Comparison of ENCODE assay signal across 12 cellular contexts in genomic region chr12:56028511-56029165, GRCh38. TPM values are rescaled to one million over a fixed set of nuclear protein-coding genes. Genes with fewer than 3 reads are reported as not detected.
A peak's percentile ranks its signal among the peaks of the same experiment; 100 is the strongest.
DNase-seq lines count a peak whose midpoint lies in the region; ATAC-seq and TF ChIP-seq lines count a peak whose summit lies in the region.
"Had no signal": no experiment of that assay in that cellular context is flagged by ENCODE, and none has a peak within 500 bp of the region (broad histone marks: within the 10 kb centered on the region; RNA-seq: fewer than 3 reads in every experiment).

No MANE protein-coding gene starts in this region.

- H3F3A ChIP-seq in GM23248 (ENCODE audit: insufficient read depth) = peaks cover 22% of the 10 kb centered on the region

- H3K4me3 ChIP-seq in ACC112 (ENCODE audit: low read depth, low read length) = no peak overlapping the region
- no peak overlapping the region for H3K4me3 ChIP-seq in GM23248
- no peak overlapping the region for H3K4me3 ChIP-seq in adrenal gland
- no peak overlapping the region for H3K4me3 ChIP-seq in mesodermal cell (ENCODE audit: extremely low read depth, insufficient read depth, low read length, poor library complexity, severe bottlenecking)
- no peak overlapping the region for H3K4me3 ChIP-seq in body of pancreas
- H3K4me3 ChIP-seq: psoas muscle had no signal

- H3K27ac ChIP-seq in ACC112 (ENCODE audit: low read depth, low read length) = peak overlapping the region; percentile 61
- peak overlapping the region; percentile 72 for H3K27ac ChIP-seq in GM23248
- H3K27ac ChIP-seq in adrenal gland = peak overlapping the region; percentile 34 to 76 (median 71)
- peak overlapping the region; percentile 25 for H3K27ac ChIP-seq in mesodermal cell (ENCODE audit: low read depth, low read length, severe bottlenecking)
- peak overlapping the region in 1 of 4 donors; percentile 66 for H3K27ac ChIP-seq in body of pancreas
- H3K27ac ChIP-seq: psoas muscle had no signal

- H3K79me2 ChIP-seq in ACC112 (ENCODE audit: control insufficient read depth, insufficient read depth, low read length, unreplicated experiment) = no peaks in the 10 kb centered on the region
- H3K79me2 ChIP-seq in GM23248 (ENCODE audit: insufficient read depth) = no peaks in the 10 kb centered on the region

- no peak for ATAC-seq in body of pancreas
- ATAC-seq: psoas muscle had no signal

- peak overlapping the region; percentile 49 for H3K9ac ChIP-seq in GM23248

- H4K20me1 ChIP-seq in GM23248 (ENCODE audit: insufficient read depth) = no peaks in the 10 kb centered on the region

- H3K4me1 ChIP-seq in ACC112 (ENCODE audit: control insufficient read depth, insufficient read depth, low read length, unreplicated experiment) (peaks cover 11% of the 10 kb centered on the region), GM23248 (ENCODE audit: insufficient read depth) (peaks cover 12% of the 10 kb centered on the region), adrenal gland (replicated peaks in 1 of 2) (peaks cover 10 to 15% of the 10 kb centered on the region in 2 donors), mesodermal cell (ENCODE audit: control insufficient read depth, insufficient read depth, low read length, poor library complexity, severe bottlenecking) (no peaks in the 10 kb centered on the region), body of pancreas (no peaks in the 10 kb centered on the region)
- H3K4me1 ChIP-seq: psoas muscle had no signal

- no peak for TF ChIP-seq POLR2A in adrenal gland (IDR thresholded peaks at IDR 0.05)
- no peak for TF ChIP-seq POLR2A in body of pancreas (IDR thresholded peaks at IDR 0.05)

- peak overlapping the region; percentile 2 for H2AFZ ChIP-seq in ACC112 (ENCODE audit: low read length, unreplicated experiment)
- peak overlapping the region; percentile 73 for H2AFZ ChIP-seq in GM23248

- peak; percentile 26 for DNase-seq in GM23248
- DNase-seq in adrenal gland = no peak
- no peak for DNase-seq in amygdala (lab: John Stamatoyannopoulos, UW)
- no peak for DNase-seq in activated effector memory CD4-positive, alpha-beta T cell treated with Interleukin-2 at 50 U/mL for 16 hours
- no peak for DNase-seq in mesenteric fat pad (ENCODE audit: low spot score)
- DNase-seq in body of pancreas = no peak
- DNase-seq: NCI-H2081 treated with DMSO at 0.1 percent for 48 hours; psoas muscle; stimulated activated CD4-positive, alpha-beta T cell treated with anti-CD3 and anti-CD28 coated beads, Interleukin-2, amount 100 ng/mL, for 48 hours had no signal

- H3K36me3 ChIP-seq in ACC112 (ENCODE audit: insufficient read depth, low read length) = peaks cover 5% of the 10 kb centered on the region; the same call in 1 of the 2 replicates
- H3K36me3 ChIP-seq in GM23248 (ENCODE audit: low read depth) = no peaks in the 10 kb centered on the region
- H3K36me3 ChIP-seq in adrenal gland (replicated peaks in 1 of 2) = peaks cover 0 to 59% of the 10 kb centered on the region in 2 donors
- peaks cover 54% of the 10 kb centered on the region for H3K36me3 ChIP-seq in mesodermal cell (ENCODE audit: control insufficient read depth, insufficient read depth, low read length)
- peaks cover 0 to 3% of the 10 kb centered on the region in 2 donors for H3K36me3 ChIP-seq in body of pancreas (replicated peaks in 1 of 2; ENCODE audit: insufficient read depth in 1 of 2, low read depth in 2 of 2)

- intact Hi-C loops in adrenal gland (cut with DNase I) (loop anchor here in 1 of 2 donors (5.0 kb wide), 1 partner anchor 36 kb away; no protein-coding TSS in a partner anchor), body of pancreas (cut with DNase I) (no loop called here)

- peak overlapping the region; percentile 46 for H3K4me2 ChIP-seq in GM23248 (ENCODE audit: unreplicated experiment)

- no peak for TF ChIP-seq CTCF in adrenal gland (IDR thresholded peaks at IDR 0.05)
- TF ChIP-seq CTCF in body of pancreas (IDR thresholded peaks at IDR 0.05) = no peak

- in situ Hi-C loops in GM23248 (cut with MboI) = no loop called here

- 73 to 76% methylated on average over 5 of the region's 5 CpGs for WGBS in GM23248 (ENCODE audit: low coverage in 1 of 2, low lambda C conversion rate in 2 of 2, missing lambda C conversion rate in 2 of 2), 2 experiments
- WGBS in adrenal gland, 4 donors = 50 to 81% (median 74%) methylated on average over 3 to 5 of the region's 5 CpGs
- 50 to 100% methylated on average over 2 of the region's 5 CpGs for WGBS in mesodermal cell (ENCODE audit: insufficient coverage in 2 of 2), 2 experiments
- 73 to 76% methylated on average over 3 to 5 of the region's 5 CpGs for WGBS in body of pancreas, 2 donors

- no peaks in the 10 kb centered on the region for H3K9me2 ChIP-seq in GM23248 (ENCODE audit: insufficient read depth)

- no peaks in the 10 kb centered on the region for H3K9me3 ChIP-seq in GM23248 (ENCODE audit: low read depth)
- no peaks in the 10 kb centered on the region for H3K9me3 ChIP-seq in adrenal gland (replicated peaks in 1 of 3)
- H3K9me3 ChIP-seq in mesodermal cell (ENCODE audit: control insufficient read depth, low read length) = no peaks in the 10 kb centered on the region
- no peaks in the 10 kb centered on the region for H3K9me3 ChIP-seq in body of pancreas
- H3K9me3 ChIP-seq: psoas muscle had no signal

- no peaks in the 10 kb centered on the region for H3K27me3 ChIP-seq in ACC112 (ENCODE audit: insufficient read depth, low read length)
- no peaks in the 10 kb centered on the region for H3K27me3 ChIP-seq in GM23248 (replicated peaks; ENCODE audit: insufficient read depth)
- no peaks in the 10 kb centered on the region for H3K27me3 ChIP-seq in adrenal gland
- no peaks in the 10 kb centered on the region for H3K27me3 ChIP-seq in body of pancreas

RNA-seq across cellular contexts. Expression of gene IKZF4, which starts 7.8 kb away (rescaled TPM):
- 1.4 and 1.5 TPM in 2 replicates for total RNA-seq in GM23248 (2014; rRNA removed; shearing (Covaris generic))
- polyA plus RNA-seq in GM23248 (2016; fragmentation: Nextera tagmentation; extraction: Ambion mirVana) = 0.99 and 1.1 TPM in 2 replicates
- 10 to 100 TPM in 6 of 8 donors, 1 to 10 TPM in 2; 6.8 to 34.0 (median 16.4) TPM for total RNA-seq in adrenal gland
- 10 to 100 TPM in 1 of 3 donors, 1 to 10 TPM in 2; 5.7 to 10.3 (median 6.4) TPM for polyA plus RNA-seq in adrenal gland
- polyA plus RNA-seq in mesodermal cell (2013, experiment 1 of 2) = 10.2 TPM
- polyA plus RNA-seq in mesodermal cell (2013, experiment 2 of 2) = 9.7 TPM
- total RNA-seq in mesenteric fat pad = 25.8 TPM
- 1 to 10 TPM; 2.6 to 7.6 TPM for total RNA-seq in body of pancreas

RNA-seq across cellular contexts. Expression of gene RPS26, which starts 13.1 kb away (rescaled TPM):
- total RNA-seq in GM23248 (2014; rRNA removed; shearing (Covaris generic)) = 332 and 1,155 TPM in 2 replicates
- polyA plus RNA-seq in GM23248 (2016; fragmentation: Nextera tagmentation; extraction: Ambion mirVana) (271 and 274 TPM in 2 replicates), adrenal gland (1,000 to 10,000 TPM; 1,149 to 1,897 (median 1,249) TPM)
- total RNA-seq in adrenal gland (1,000 to 10,000 TPM in 2 of 8 donors, 100 to 1,000 TPM in 3, 10 to 100 TPM in 3; 76.7 to 2,374 (median 277) TPM), mesenteric fat pad (45.3 TPM), body of pancreas (100 to 1,000 TPM; 215 to 405 TPM)
- 2,353 TPM for polyA plus RNA-seq in mesodermal cell (2013, experiment 1 of 2)
- 2,122 TPM for polyA plus RNA-seq in mesodermal cell (2013, experiment 2 of 2)

RNA-seq across cellular contexts. Expression of gene SUOX, which starts 31.6 kb away (rescaled TPM):
- total RNA-seq in GM23248 (2014; rRNA removed; shearing (Covaris generic)) = 10.2 and 19.1 TPM in 2 replicates
- polyA plus RNA-seq in GM23248 (2016; fragmentation: Nextera tagmentation; extraction: Ambion mirVana) = 9.5 and 10.0 TPM in 2 replicates
- total RNA-seq in adrenal gland = 10 to 100 TPM; 50.9 to 72.6 (median 57.3) TPM
- polyA plus RNA-seq in adrenal gland = 10 to 100 TPM; 27.7 to 49.7 (median 37.1) TPM
- polyA plus RNA-seq in mesodermal cell (2013, experiment 1 of 2) = 17.1 TPM
- polyA plus RNA-seq in mesodermal cell (2013, experiment 2 of 2) = 16.0 TPM
- total RNA-seq in mesenteric fat pad = 27.7 TPM
- total RNA-seq in body of pancreas = 10 to 100 TPM; 10.6 to 20.8 TPM

RNA-seq across cellular contexts. Expression of gene ERBB3, which starts 51.3 kb away (rescaled TPM):
- total RNA-seq in GM23248 (2014; rRNA removed; shearing (Covaris generic)) = 3.3 and 3.5 TPM in 2 replicates
- polyA plus RNA-seq in GM23248 (2016; fragmentation: Nextera tagmentation; extraction: Ambion mirVana) (1.9 and 2.1 TPM in 2 replicates), adrenal gland (1 to 10 TPM; 1.9 to 5.0 (median 2.6) TPM)
- total RNA-seq in adrenal gland (10 to 100 TPM in 1 of 8 donors, 1 to 10 TPM in 7; 1.3 to 25.7 (median 1.5) TPM), mesenteric fat pad (1.9 TPM), body of pancreas (10 to 100 TPM; 72.9 to 74.8 TPM)
- polyA plus RNA-seq in mesodermal cell (2013, experiment 1 of 2) = 22.3 TPM
- polyA plus RNA-seq in mesodermal cell (2013, experiment 2 of 2) = 17.1 TPM
- total RNA-seq: OCI-LY7 had no signal

RNA-seq across cellular contexts. Expression of gene RAB5B, which starts 54.8 kb away (rescaled TPM):
- 47.0 and 58.6 TPM in 2 replicates for total RNA-seq in GM23248 (2014; rRNA removed; shearing (Covaris generic))
- polyA plus RNA-seq in GM23248 (2016; fragmentation: Nextera tagmentation; extraction: Ambion mirVana) = 65.8 and 66.6 TPM in 2 replicates
- 100 to 1,000 TPM in 5 of 8 donors, 10 to 100 TPM in 3; 77.6 to 134 (median 112) TPM for total RNA-seq in adrenal gland
- 100 to 1,000 TPM in 1 of 3 donors, 10 to 100 TPM in 2; 34.4 to 137 (median 43.6) TPM for polyA plus RNA-seq in adrenal gland
- polyA plus RNA-seq in mesodermal cell (2013, experiment 1 of 2) = 108 TPM
- polyA plus RNA-seq in mesodermal cell (2013, experiment 2 of 2) = 91.2 TPM
- 88.2 TPM for total RNA-seq in mesenteric fat pad
- 10 to 100 TPM; 28.3 to 33.9 TPM for total RNA-seq in body of pancreas
